36 cellular contexts compared by ENCODE assay signal in the genomic region with DNA sequence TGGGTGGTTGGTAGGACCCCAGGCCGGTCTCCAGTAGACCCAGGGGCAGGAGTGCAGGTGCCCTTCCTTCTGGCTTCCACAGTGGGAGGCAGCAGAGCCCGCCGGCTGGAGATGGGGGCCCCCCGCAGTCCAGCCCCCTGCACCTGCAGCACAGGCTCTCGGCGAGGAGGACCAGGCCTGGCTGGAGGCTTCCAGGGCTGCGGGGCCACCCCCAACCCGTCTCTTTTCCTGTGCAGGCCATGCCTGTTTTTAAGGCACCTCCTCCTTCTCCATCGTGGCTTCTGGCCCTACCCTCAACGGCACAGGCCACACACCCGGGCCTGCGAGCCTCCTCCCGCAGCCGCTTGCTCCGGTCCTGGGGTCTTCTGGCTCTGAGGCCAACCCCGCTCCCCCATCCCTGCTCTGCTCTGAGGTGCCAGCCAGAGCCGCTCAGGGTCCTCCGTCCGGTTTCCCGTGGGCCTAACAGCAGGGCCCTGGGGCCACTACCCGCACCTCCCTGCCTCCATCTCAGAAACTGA.
"Had no signal": no experiment of that assay in that cellular context is flagged by ENCODE, and none has a peak within 500 bp of the region (broad histone marks: within the 10 kb centered on the region; RNA-seq: fewer than 3 reads in every experiment).

No MANE protein-coding gene starts in this region.

- H3K27ac Mint-ChIP-seq: activated B cell treated with CpG ODN at 0.5 μM for 24 hours; activated CD4-positive, alpha-beta memory T cell treated with anti-CD3 and anti-CD28 coated beads for 36 hours; activated CD8-positive, alpha-beta T cell treated with anti-CD3 and anti-CD28 coated beads for 36 hours; activated naive CD4-positive, alpha-beta T cell treated with anti-CD3 and anti-CD28 coated beads for 36 hours; activated naive CD4-positive, alpha-beta T cell treated with anti-CD3 and anti-CD28 coated beads, Interleukin-2, amount 50 U/mL, for 72 hours; activated naive CD8-positive, alpha-beta T cell treated with anti-CD3 and anti-CD28 coated beads for 36 hours; activated T-cell treated with anti-CD3 and anti-CD28 coated beads, Interleukin-2, amount 50 U/mL, for 72 hours; activated T-helper 1 cell treated with anti-CD3 and anti-CD28 coated beads, Interleukin-12 subunit alpha, Interleukin-12 subunit beta, Interleukin-2, Interleukin-4 antibody, amounts not matched to agents 30 ng/mL and 10 ng/mL and 1 ng/mL, durations not matched to agents 14 hours and 24 hours and 36 hours; activated T-helper 17 cell treated with anti-CD3 and anti-CD28 coated beads, Interleukin-2, amount 50 U/mL, for 72 hours; T-helper 1 cell treated with Interleukin-12 subunit alpha and Interleukin-12 subunit beta and Interleukin-4 antibody, amounts not matched to agents 30 μg/mL and 1 μg/mL, for 36 hours; T-helper 2 cell treated with Interferon-gamma antibody and Interleukin-4, amounts not matched to agents 5 μg/mL and 100 μg/mL, for 36 hours had no signal

- ATAC-seq: activated CD8-positive, alpha-beta T cell treated with anti-CD3 and anti-CD28 coated beads for 36 hours; activated naive CD4-positive, alpha-beta T cell treated with anti-CD3 and anti-CD28 coated beads, Interleukin-2, amount 50 U/mL, for 72 hours; activated T-cell treated with anti-CD3 and anti-CD28 coated beads, Interleukin-2, amount 50 U/mL, for 4 hours; activated T-cell treated with anti-CD3 and anti-CD28 coated beads, Interleukin-2, amount 50 U/mL, for 72 hours; activated T-helper 17 cell treated with anti-CD3 and anti-CD28 coated beads, Interleukin-2, amount 50 U/mL, for 72 hours; body of pancreas had no signal

- DNase-seq: activated B cell treated with CpG ODN at 0.5 μM for 24 hours; activated CD4-positive, alpha-beta memory T cell treated with anti-CD3 and anti-CD28 coated beads for 36 hours; activated CD4-positive, alpha-beta T cell treated with anti-CD3 and anti-CD28 coated beads for 48 hours; activated CD4-positive, alpha-beta T cell treated with anti-CD3 and anti-CD28 coated beads, Interleukin-2, amount 50 U/mL, for 1 hour; activated CD4-positive, alpha-beta T cell treated with anti-CD3 and anti-CD28 coated beads, Interleukin-2, amount 50 U/mL, for 4 hours; activated CD4-positive, CD25-positive, alpha-beta regulatory T cell treated with anti-CD3 and anti-CD28 coated beads, Interleukin-2, amount 50 U/mL, for 72 hours; activated CD8-positive, alpha-beta memory T cell treated with anti-CD3 and anti-CD28 coated beads, Interleukin-2, amount 50 U/mL, for 4 hours; activated CD8-positive, alpha-beta T cell treated with anti-CD3 and anti-CD28 coated beads for 36 hours; activated effector memory CD4-positive, alpha-beta T cell treated with anti-CD3 and anti-CD28 coated beads, Interleukin-2, amount 50 U/mL, for 16 hours; activated gamma-delta T cell treated with Interleukin-2 at 50 U/mL for 16 hours; activated naive CD4-positive, alpha-beta T cell; activated naive CD4-positive, alpha-beta T cell treated with anti-CD3 and anti-CD28 coated beads for 36 hours; activated naive CD4-positive, alpha-beta T cell treated with anti-CD3 and anti-CD28 coated beads, Interleukin-2, amount 50 U/mL, for 16 hours; activated naive CD8-positive, alpha-beta T cell treated with anti-CD3 and anti-CD28 coated beads for 36 hours; activated T-cell treated with anti-CD3 and anti-CD28 coated beads for 4 hours; activated T-cell treated with anti-CD3 and anti-CD28 coated beads, Interleukin-2, amount 50 U/mL, for 1 hour; activated T-cell treated with anti-CD3 and anti-CD28 coated beads, Interleukin-2, amount 50 U/mL, for 4 hours; activated T-cell treated with anti-CD3 and anti-CD28 coated beads, Interleukin-2, amount 50 U/mL, for 72 hours; adrenal gland; amniotic stem cell; aorta; body of pancreas; brain microvascular endothelial cell; central memory CD4-positive, alpha-beta T cell; T-helper 1 cell; T-helper 2 cell; T-helper 9 cell had no signal

- H3K9me3 Mint-ChIP-seq: activated B cell treated with CpG ODN at 0.5 μM for 24 hours; activated CD4-positive, alpha-beta memory T cell treated with anti-CD3 and anti-CD28 coated beads for 36 hours; activated CD8-positive, alpha-beta T cell treated with anti-CD3 and anti-CD28 coated beads for 36 hours; activated naive CD4-positive, alpha-beta T cell treated with anti-CD3 and anti-CD28 coated beads for 36 hours; activated naive CD8-positive, alpha-beta T cell treated with anti-CD3 and anti-CD28 coated beads for 36 hours; activated T-cell treated with anti-CD3 and anti-CD28 coated beads, Interleukin-2, amount 50 U/mL, for 4 hours; activated T-cell treated with anti-CD3 and anti-CD28 coated beads, Interleukin-2, amount 50 U/mL, for 72 hours; activated T-helper 17 cell treated with anti-CD3 and anti-CD28 coated beads, Interleukin-2, amount 50 U/mL, for 72 hours; T-helper 2 cell treated with Interferon-gamma antibody and Interleukin-4, amounts not matched to agents 5 μg/mL and 100 μg/mL, for 36 hours had no signal

- H3K4me3 Mint-ChIP-seq: activated B cell treated with CpG ODN at 0.5 μM for 24 hours; activated CD4-positive, alpha-beta memory T cell treated with anti-CD3 and anti-CD28 coated beads for 36 hours; activated CD8-positive, alpha-beta T cell treated with anti-CD3 and anti-CD28 coated beads for 36 hours; activated naive CD4-positive, alpha-beta T cell treated with anti-CD3 and anti-CD28 coated beads for 36 hours; activated naive CD8-positive, alpha-beta T cell treated with anti-CD3 and anti-CD28 coated beads for 36 hours; activated T-cell treated with anti-CD3 and anti-CD28 coated beads, Interleukin-2, amount 50 U/mL, for 4 hours; activated T-cell treated with anti-CD3 and anti-CD28 coated beads, Interleukin-2, amount 50 U/mL, for 72 hours; activated T-helper 1 cell treated with anti-CD3 and anti-CD28 coated beads, Interleukin-12 subunit alpha, Interleukin-12 subunit beta, Interleukin-2, Interleukin-4 antibody, amounts not matched to agents 30 ng/mL and 10 ng/mL and 1 ng/mL, durations not matched to agents 14 hours and 24 hours and 36 hours; activated T-helper 17 cell treated with anti-CD3 and anti-CD28 coated beads, Interleukin-2, amount 50 U/mL, for 72 hours; T-helper 1 cell treated with Interleukin-12 subunit alpha and Interleukin-12 subunit beta and Interleukin-4 antibody, amounts not matched to agents 30 μg/mL and 1 μg/mL, for 36 hours; T-helper 2 cell treated with Interferon-gamma antibody and Interleukin-4, amounts not matched to agents 5 μg/mL and 100 μg/mL, for 36 hours had no signal

- H3K4me1 ChIP-seq: adrenal gland, body of pancreas, breast epithelium had no signal

- H3K27me3 ChIP-seq: adrenal gland, body of pancreas, brain microvascular endothelial cell, breast epithelium had no signal

- FAIRE-seq: astrocyte, TTC549 had no signal

- H3K36me3 Mint-ChIP-seq: activated CD4-positive, alpha-beta memory T cell treated with anti-CD3 and anti-CD28 coated beads for 36 hours; activated naive CD8-positive, alpha-beta T cell treated with anti-CD3 and anti-CD28 coated beads for 36 hours had no signal

- H3K27ac ChIP-seq: adrenal gland, body of pancreas, brain microvascular endothelial cell, breast epithelium, VCaP had no signal

- H3K9me3 ChIP-seq: adrenal gland, body of pancreas, breast epithelium had no signal

- H3K4me3 ChIP-seq: adrenal gland, body of pancreas, breast epithelium had no signal

- H3K36me3 ChIP-seq: adrenal gland, brain microvascular endothelial cell, breast epithelium had no signal

- H3K4me1 Mint-ChIP-seq: activated naive CD8-positive, alpha-beta T cell treated with anti-CD3 and anti-CD28 coated beads for 36 hours; activated T-helper 17 cell treated with anti-CD3 and anti-CD28 coated beads, Interleukin-2, amount 50 U/mL, for 72 hours had no signal
